Comparison of ENCODE assay signal across 1 cellular context in the genomic region with DNA sequence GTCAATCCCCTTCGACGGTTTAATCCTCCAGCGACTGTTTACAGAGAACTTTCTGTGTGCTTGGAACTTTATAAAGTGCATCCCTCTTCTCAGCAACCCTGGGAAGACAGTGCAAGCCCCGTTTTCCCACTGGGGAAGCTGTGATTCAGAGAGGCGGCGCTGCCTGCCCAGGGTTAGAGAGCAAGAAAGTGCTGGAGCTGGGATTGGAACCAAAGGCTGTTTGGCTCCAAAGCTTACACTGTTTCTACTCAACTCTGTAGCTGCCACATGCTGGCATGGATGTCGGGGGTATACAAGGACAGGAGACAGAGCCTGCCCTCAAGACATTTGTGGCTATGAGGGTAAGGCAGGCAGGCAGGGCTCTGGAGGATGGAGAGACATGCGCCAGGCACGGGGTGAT.
TF ChIP-seq lines count a peak whose summit lies in the region.

No MANE protein-coding gene starts in this region.

TF ChIP-seq in IMR-90, 13 proteins besides CTCF, POLR2A, EP300 and RAD21:
- TF ChIP-seq, protein P1, sequence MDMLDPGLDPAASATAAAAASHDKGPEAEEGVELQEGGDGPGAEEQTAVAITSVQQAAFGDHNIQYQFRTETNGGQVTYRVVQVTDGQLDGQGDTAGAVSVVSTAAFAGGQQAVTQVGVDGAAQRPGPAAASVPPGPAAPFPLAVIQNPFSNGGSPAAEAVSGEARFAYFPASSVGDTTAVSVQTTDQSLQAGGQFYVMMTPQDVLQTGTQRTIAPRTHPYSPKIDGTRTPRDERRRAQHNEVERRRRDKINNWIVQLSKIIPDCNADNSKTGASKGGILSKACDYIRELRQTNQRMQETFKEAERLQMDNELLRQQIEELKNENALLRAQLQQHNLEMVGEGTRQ (IDR thresholded peaks at IDR 0.05; ENCODE audit: low read depth, low read length): no peak
- no peak for TF ChIP-seq SMC3 (IDR thresholded peaks at IDR 0.05; ENCODE audit: low read depth, low read length)
